Comparison of ENCODE assay signal across 10 cellular contexts in the genomic region with DNA sequence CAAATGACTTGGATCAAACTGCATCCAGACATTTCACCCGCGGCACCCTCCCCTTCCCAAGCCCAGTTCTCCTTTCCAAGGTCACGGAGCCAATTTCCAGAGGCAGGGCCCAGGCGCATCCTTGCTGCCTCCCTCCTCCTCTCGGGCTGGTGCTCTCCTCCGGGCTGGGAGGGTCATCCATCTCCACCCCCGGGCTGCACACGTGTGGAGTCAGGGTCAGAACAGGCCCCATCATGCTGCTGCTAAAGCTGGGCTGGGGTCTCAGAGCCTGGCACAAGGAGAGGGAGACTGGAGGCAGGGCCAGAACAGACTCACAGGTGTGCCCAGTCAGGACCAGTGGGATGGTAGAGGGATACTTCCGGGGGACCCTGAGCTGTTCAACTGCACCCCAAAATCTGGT. TPM values are rescaled to one million over a fixed set of nuclear protein-coding genes. Genes with fewer than 3 reads are reported as not detected.
"Had no signal": no experiment of that assay in that cellular context is flagged by ENCODE, and none has a peak within 500 bp of the region (broad histone marks: within the 10 kb centered on the region; RNA-seq: fewer than 3 reads in every experiment).

No MANE protein-coding gene starts in this region.

- FAIRE-seq: TTC549 had no signal

- H3K36me3 ChIP-seq: ascending aorta, left lung, ovary, prostate gland had no signal

- H3K27me3 ChIP-seq: ascending aorta, foreskin keratinocyte, left lung, ovary, tibial artery had no signal

- DNase-seq: foreskin keratinocyte had no signal

- H3K4me1 ChIP-seq: ascending aorta, foreskin keratinocyte, left lung, prostate gland, tibial artery had no signal

- H3K4me3 ChIP-seq: ascending aorta, left lung, ovary, prostate gland, tibial artery had no signal

- H3K27ac ChIP-seq: ascending aorta, foreskin keratinocyte, left lung, ovary, prostate gland, tibial artery, WERI-Rb-1 had no signal

- H3K9me3 ChIP-seq: ascending aorta, left lung, ovary, prostate gland, tibial artery had no signal

RNA-seq across cellular contexts. Expression of a gene that starts 14.0 kb away (rescaled TPM):
- total RNA-seq: ascending aorta, foreskin keratinocyte, lung microvascular endothelial cell, subcutaneous adipose tissue had no signal
